10 cellular contexts compared by ENCODE assay signal in genomic region chr6:85592044-85592443, GRCh38. TPM values are rescaled to one million over a fixed set of nuclear protein-coding genes. Genes with fewer than 3 reads are reported as not detected.
DNase-seq lines count a peak whose midpoint lies in the region; ATAC-seq and TF ChIP-seq lines count a peak whose summit lies in the region.
"Had no signal": no experiment of that assay in that cellular context is flagged by ENCODE, and none has a peak within 500 bp of the region (broad histone marks: within the 10 kb centered on the region; RNA-seq: fewer than 3 reads in every experiment).

No MANE protein-coding gene starts in this region.

- H3K27me3 ChIP-seq in GM23338 (ENCODE audit: insufficient read depth) (peaks cover 15% of the 10 kb centered on the region; the same call in 1 of the 2 replicates), adipocyte (replicated peaks; ENCODE audit: control insufficient read depth, insufficient read depth, low read length) (no peaks in the 10 kb centered on the region), mucosa of rectum (ENCODE audit: control insufficient read depth in 2 of 2, insufficient read depth in 2 of 2, low read length in 2 of 2) (no peaks in the 10 kb centered on the region)

- no peaks in the 10 kb centered on the region for H3K9me3 ChIP-seq in adipocyte (ENCODE audit: control insufficient read depth, low read length)
- no peaks in the 10 kb centered on the region for H3K9me3 ChIP-seq in mucosa of rectum (ENCODE audit: control insufficient read depth in 2 of 2, low read length in 2 of 2)

- ATAC-seq in GM23338 = no peak

- no peak overlapping the region for H3K27ac Mint-ChIP-seq in GM23338

- no peak overlapping the region for H2AFZ ChIP-seq in GM23338

- H3K4me2 ChIP-seq in GM23338 = no peak overlapping the region

- no peaks in the 10 kb centered on the region; the same call in 1 of the 2 replicates for H3K36me3 ChIP-seq in GM23338 (ENCODE audit: insufficient read depth)
- no peaks in the 10 kb centered on the region for H3K36me3 ChIP-seq in adipocyte (ENCODE audit: control insufficient read depth, insufficient read depth, low read length, severe bottlenecking)
- no peaks in the 10 kb centered on the region for H3K36me3 ChIP-seq in mucosa of rectum (ENCODE audit: control insufficient read depth in 2 of 2, insufficient read depth in 2 of 2, low read length in 2 of 2)

- peaks cover 5% of the 10 kb centered on the region for H3K4me1 Mint-ChIP-seq in GM23338

- H3K27ac ChIP-seq in GM23338 (ENCODE audit: low read depth) (no peak overlapping the region), mucosa of rectum (ENCODE audit: low read depth in 2 of 2, low read length in 2 of 2) (no peak overlapping the region)

- POLR2A ChIA-PET in AG04449 (lab: Yijun Ruan, JAX) = interaction anchor here (1.0 kb wide), 1 partner anchor 51 kb away, joined by 4 read pairs; the partner anchor contains the start of gene SYNCRIP

- H3K4me3 Mint-ChIP-seq in GM23338 = peak overlapping the region; percentile 95

- peak overlapping the region; percentile 37 for H3K9ac ChIP-seq in adipocyte (ENCODE audit: low read length)
- no peak overlapping the region for H3K9ac ChIP-seq in mucosa of rectum (ENCODE audit: low read depth in 1 of 2, low read length in 2 of 2)

- peaks cover 11% of the 10 kb centered on the region for H3K27me3 Mint-ChIP-seq in GM23338 (ENCODE audit: insufficient read depth, low read depth, poor library complexity)

- H3K79me2 ChIP-seq in GM23338 (replicated peaks; ENCODE audit: insufficient read depth) = peaks cover 48% of the 10 kb centered on the region

- DNase-seq in AG04449 (ENCODE audit: low read depth, low spot score) (no peak), GM23338 (ENCODE audit: low spot score) (no peak), adipocyte (ENCODE audit: low read depth) (no peak), KG1 (lab: John Stamatoyannopoulos, UW) (no peak), NCI-H2171 (lab: John Stamatoyannopoulos, UW) (no peak), mucosa of gallbladder (ENCODE audit: low spot score) (no peak), globus pallidus (ENCODE audit: low spot score) (no peak)
- DNase-seq: DMS79 treated with DMSO at 0.1 percent for 48 hours; stimulated activated CD4-positive, alpha-beta T cell treated with anti-CD3 and anti-CD28 coated beads, Interleukin-4, amount 100 ng/mL, for 4 hours had no signal

- peaks cover 2% of the 10 kb centered on the region; the same call in 2 of the 3 replicates for H3K36me3 Mint-ChIP-seq in GM23338 (ENCODE audit: low read depth)

- CTCF ChIA-PET in AG04449 (lab: Yijun Ruan, JAX) = no interaction called here

- TF ChIP-seq CTCF in AG04449 (IDR thresholded peaks at IDR 0.05; ENCODE audit: insufficient read depth, low read length, missing control alignments) = no peak
- TF ChIP-seq CTCF in GM23338 (conservative IDR thresholded peaks at IDR 0.05; ENCODE audit: low read depth in 2 of 2) = no peak

- H3K4me3 ChIP-seq in AG04449 (ENCODE audit: low read depth, low read length) (peak overlapping the region; percentile 31), GM23338 (peak overlapping the region; percentile 88; the same call in 1 of the 2 replicates), adipocyte (ENCODE audit: low read length) (peak overlapping the region; percentile 89), mucosa of rectum (ENCODE audit: low read length in 2 of 2) (peak overlapping the region; percentile 22 to 97)

- peaks cover 7% of the 10 kb centered on the region; the same call in 1 of the 2 replicates for H3F3A ChIP-seq in GM23338 (replicated peaks; ENCODE audit: low read depth)

- H3K4me1 ChIP-seq in GM23338 (ENCODE audit: insufficient read depth) = no peaks in the 10 kb centered on the region
- peaks cover 16% of the 10 kb centered on the region for H3K4me1 ChIP-seq in adipocyte (ENCODE audit: control insufficient read depth, insufficient read depth, low read length)
- peaks cover 4 to 16% of the 10 kb centered on the region in 2 donors for H3K4me1 ChIP-seq in mucosa of rectum (ENCODE audit: control insufficient read depth in 2 of 2, insufficient read depth in 2 of 2, low read length in 2 of 2)

- peaks cover 3% of the 10 kb centered on the region; the same call in 2 of the 3 replicates for H3K9me3 Mint-ChIP-seq in GM23338

- no peaks in the 10 kb centered on the region for H4K20me1 ChIP-seq in GM23338 (replicated peaks; ENCODE audit: insufficient read depth)

- H3K9me2 ChIP-seq in GM23338 (ENCODE audit: insufficient read depth) = peaks cover 2% of the 10 kb centered on the region; the same call in 1 of the 2 replicates

TF ChIP-seq in GM23338, 12 proteins besides CTCF, POLR2A, EP300 and RAD21 (continues in another document):
- TF ChIP-seq POLR2AphosphoS5 (IDR thresholded peaks at IDR 0.05; ENCODE audit: low read depth) = no peak
- TF ChIP-seq ZNF331 (CRISPR knock-in tag; IDR thresholded peaks at IDR 0.05; ENCODE audit: low read depth) = no peak
- TF ChIP-seq CREB1 (CRISPR knock-in tag; IDR thresholded peaks at IDR 0.05; ENCODE audit: low read depth) = no peak
- TF ChIP-seq REST (IDR thresholded peaks at IDR 0.05; ENCODE audit: unreplicated experiment) = no peak
- no peak for TF ChIP-seq NANOG (IDR thresholded peaks at IDR 0.05; ENCODE audit: borderline replicate concordance)
- no peak for TF ChIP-seq EZH2phosphoT487 (IDR thresholded peaks at IDR 0.05; ENCODE audit: unreplicated experiment)
- TF ChIP-seq ETS1 (IDR thresholded peaks at IDR 0.05) = no peak

RNA-seq across cellular contexts. Expression of gene SNX14, which starts 1.6 kb away (rescaled TPM):
- 32.0 and 39.4 TPM in 2 replicates for total RNA-seq in GM23338 (2014; rRNA removed; shearing (Covaris generic))
- polyA plus RNA-seq in GM23338 (2016; fragmentation: Nextera tagmentation; extraction: Ambion mirVana) = 19.9 and 23.1 TPM in 2 replicates
- 80.1 TPM for total RNA-seq in mucosa of gallbladder

RNA-seq across cellular contexts. Expression of gene SYNCRIP, which starts 50.6 kb away (rescaled TPM):
- 163 and 169 TPM in 2 replicates for total RNA-seq in GM23338 (2014; rRNA removed; shearing (Covaris generic))
- polyA plus RNA-seq in GM23338 (2016; fragmentation: Nextera tagmentation; extraction: Ambion mirVana) = 149 and 164 TPM in 2 replicates
- 63.8 TPM for total RNA-seq in mucosa of gallbladder

Comparison
In these comparisons a context has a peak if more than half of its experiments do, and no peak if none do; other contexts are left out.
1. H3K4me3 ChIP-seq: peak in every context shown above with its lines; median percentile 89 in adipocyte; 88 in GM23338; 60 in mucosa of rectum; 31 in AG04449.